11 cellular contexts compared by ENCODE assay signal in the genomic region with DNA sequence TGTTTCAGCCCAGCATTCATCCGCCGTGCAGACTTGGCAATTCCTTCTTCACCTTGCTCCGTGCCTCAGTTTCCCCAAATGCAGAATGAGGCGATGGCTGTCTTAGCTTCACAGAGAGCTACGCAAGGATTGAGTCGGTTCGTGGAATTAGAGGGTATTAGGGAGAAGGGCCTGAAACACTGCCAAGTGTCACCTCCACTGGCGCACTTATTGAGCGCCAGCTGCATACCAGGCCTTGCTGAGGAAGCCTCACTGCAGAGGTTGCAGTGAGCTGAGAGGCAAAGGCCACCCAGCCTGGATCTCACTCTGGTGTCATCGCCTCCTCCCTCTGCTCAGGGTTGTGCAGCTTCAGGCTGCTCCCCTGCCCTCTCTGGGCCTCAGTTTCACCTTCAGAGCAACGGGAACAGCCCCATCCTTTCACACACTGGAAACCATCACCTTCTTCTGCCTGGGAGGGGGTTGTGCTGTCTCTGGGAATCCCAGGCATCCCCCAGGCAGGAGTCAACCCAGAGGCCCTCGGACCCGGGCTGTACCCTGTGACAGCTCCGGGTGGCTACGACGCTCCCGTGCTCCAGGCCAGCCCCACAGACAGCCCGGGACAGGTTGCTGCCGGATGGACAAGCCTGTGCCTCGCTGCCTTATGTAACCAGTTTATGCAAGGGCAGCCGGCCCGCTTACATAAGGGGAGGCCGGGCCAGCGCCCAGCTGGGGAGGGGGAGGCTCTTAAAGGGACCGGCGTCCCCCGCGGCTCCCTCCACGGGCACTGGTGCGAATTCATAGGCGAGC. TPM values are rescaled to one million over a fixed set of nuclear protein-coding genes. Genes with fewer than 3 reads are reported as not detected.
DNase-seq lines count a peak whose midpoint lies in the region; ATAC-seq, FAIRE-seq and TF ChIP-seq lines count a peak whose summit lies in the region.
"Had no signal": no experiment of that assay in that cellular context is flagged by ENCODE, and none has a peak within 500 bp of the region (broad histone marks: within the 10 kb centered on the region; RNA-seq: fewer than 3 reads in every experiment).

No MANE protein-coding gene starts in this region.

- no peak overlapping the region for H4K5ac ChIP-seq in H1 (ENCODE audit: insufficient read length, low read depth, low read length)

- no peak overlapping the region for H3K18ac ChIP-seq in H1 (ENCODE audit: extremely low read depth, low read length)

- H2BK20ac ChIP-seq in H1 (ENCODE audit: low read length), result no peak overlapping the region

- H3K23me2 ChIP-seq in H1 (ENCODE audit: low read depth, low read length), result no peaks in the 10 kb centered on the region

- 0 out of 2 replicates have a peak overlapping the region, but pooled peaks have one; percentile 0 for H2AK5ac ChIP-seq in H1 (ENCODE audit: low read depth, low read length)

- no peaks in the 10 kb centered on the region for H4K20me1 ChIP-seq in H1 (replicated peaks in 1 of 2; ENCODE audit: control insufficient read depth in 1 of 2, insufficient read depth in 2 of 2, low read length in 2 of 2)

- H3K27ac ChIP-seq in H1 (ENCODE audit: low read depth, low read length), result no peak overlapping the region
- peak overlapping the region; percentile 97 for H3K27ac ChIP-seq in layer of hippocampus (ENCODE audit: low read depth, low read length)

- H3K23ac ChIP-seq in H1 (ENCODE audit: insufficient read length), result no peak overlapping the region

- no peak overlapping the region; the same call in 1 of the 2 replicates for H4K8ac ChIP-seq in H1 (ENCODE audit: extremely low read depth, insufficient read depth, low read length)

- H2BK15ac ChIP-seq in H1 (ENCODE audit: low read length), result peak overlapping the region; percentile 81; the same call in 1 of the 2 replicates

- DNase-seq in H1 (ENCODE audit: low read depth in 1 of 2, low spot score in 2 of 2) (no peak), putamen (ENCODE audit: low spot score) (peak; percentile 90), ecto neural progenitor cell (ENCODE audit: low spot score) (no peak)
- DNase-seq: activated CD4-positive, alpha-beta T cell treated with anti-CD3 and anti-CD28 coated beads, Interleukin-2, amount 50 U/mL, for 48 hours; Kasumi-1 had no signal

- H2BK5ac ChIP-seq in H1 (ENCODE audit: low read depth, low read length), result peak overlapping the region; percentile 0; the same call in 1 of the 2 replicates

- H3K27me3 ChIP-seq in H1 (replicated peaks in 1 of 4; ENCODE audit: control insufficient read depth in 3 of 4, extremely low read depth in 1 of 4, insufficient read depth in 3 of 4, low read length in 3 of 4), result peaks cover 0 to 5% (median 2%) of the 10 kb centered on the region in 4 experiments; a peak in 3 of 7 replicates
- no peaks in the 10 kb centered on the region for H3K27me3 ChIP-seq in layer of hippocampus (ENCODE audit: control insufficient read depth, insufficient read depth, low read length)

- H3K79me1 ChIP-seq in H1 (ENCODE audit: low read depth, low read length), result no peaks in the 10 kb centered on the region

- no peak overlapping the region for H3K4ac ChIP-seq in H1 (replicated peaks; ENCODE audit: insufficient read length, low read depth, low read length)

- H2BK12ac ChIP-seq in H1 (ENCODE audit: low read depth, low read length), result peak overlapping the region; percentile 90; the same call in 1 of the 2 replicates

- peak overlapping the region; percentile 19; the same call in 1 of the 2 replicates for H3K9ac ChIP-seq in ES-I3 (ENCODE audit: low read depth, low read length)
- H3K9ac ChIP-seq in H1 (replicated peaks in 1 of 4; ENCODE audit: extremely low read depth in 1 of 4, low read depth in 3 of 4, low read length in 3 of 4), result no peak overlapping the region

- no peak overlapping the region for H3K14ac ChIP-seq in H1 (ENCODE audit: insufficient read length)

- no peak overlapping the region for H3K56ac ChIP-seq in H1 (replicated peaks; ENCODE audit: insufficient read length, low read depth, low read length)

- no peak overlapping the region for H3K4me3 ChIP-seq in H1 (ENCODE audit: extremely low read depth in 1 of 4, insufficient read depth in 2 of 4, low read depth in 3 of 4, low read length in 4 of 4)

- H3K36me3 ChIP-seq in ES-I3 (ENCODE audit: insufficient read depth, low read length) (no peaks in the 10 kb centered on the region), H1 (ENCODE audit: control insufficient read depth in 2 of 4, insufficient read depth in 4 of 4, low read length in 3 of 4) (no peaks in the 10 kb centered on the region)

- peak overlapping the region; percentile 61 for H4K91ac ChIP-seq in H1 (replicated peaks; ENCODE audit: insufficient read length, low read length)

- ATAC-seq in GM19395 (IDR thresholded peaks at IDR 0.05; ENCODE audit: unreplicated experiment), result no peak
- ATAC-seq in HG03378 (IDR thresholded peaks at IDR 0.05; ENCODE audit: unreplicated experiment), result no peak
- no peak for ATAC-seq in GM21526 (IDR thresholded peaks at IDR 0.05; ENCODE audit: low FRiP score, unreplicated experiment)

- no peak overlapping the region for H2AFZ ChIP-seq in H1 (ENCODE audit: low read length)

- WGBS in H1 (ENCODE audit: extremely low coverage in 1 of 2, insufficient coverage in 1 of 2, insufficient read length in 1 of 2, insufficient replicate concordance in 2 of 2, low coverage in 1 of 2, low lambda C conversion rate in 2 of 2, missing lambda C conversion rate in 1 of 2), 2 experiments, result 48% methylated on average over 31 of the region's 31 CpGs; no CpG with 5 or more reads in 1 of the 2 experiments

- TF ChIP-seq CTCF in H1 (IDR thresholded peaks at IDR 0.05; ENCODE audit: control extremely low read depth in 1 of 3, insufficient read depth in 1 of 3, low read depth in 1 of 3, low read length in 3 of 3), result no peak

- TF ChIP-seq EP300 in H1 (IDR thresholded peaks at IDR 0.05; ENCODE audit: borderline replicate concordance in 1 of 2, low read depth in 2 of 2, low read length in 2 of 2), result no peak

- CTCF ChIA-PET in H1 (lab: Charles Lee; ENCODE audit: partially characterized antibody), result interaction anchor here (1.0 to 2.5 kb wide), 6 partner anchors 9 to 59 kb away, joined by 3 to 9 read pairs (median 4); no protein-coding TSS in a partner anchor

- no peak for FAIRE-seq in H1 (lab: Jason Lieb, UNC)
- FAIRE-seq: colon had no signal

- no peak for TF ChIP-seq POLR2A in H1 (IDR thresholded peaks at IDR 0.05; ENCODE audit: control extremely low read depth in 1 of 2, low read depth in 2 of 2, low read length in 2 of 2)

- H2BK120ac ChIP-seq in H1 (replicated peaks; ENCODE audit: low read depth, low read length), result no peak overlapping the region

- H3K9me3 ChIP-seq in ES-I3 (ENCODE audit: control insufficient read depth, insufficient read depth, low read length) (no peaks in the 10 kb centered on the region), H1 (ENCODE audit: insufficient read depth in 2 of 2, low read depth in 1 of 2, low read length in 1 of 2) (no peaks in the 10 kb centered on the region)

- no peaks in the 10 kb centered on the region for H3K79me2 ChIP-seq in H1 (ENCODE audit: control insufficient read depth in 1 of 2, insufficient read depth in 2 of 2, low read length in 2 of 2)

- H3K4me1 ChIP-seq in ES-I3 (ENCODE audit: insufficient read depth, low read length), result peaks cover 10% of the 10 kb centered on the region; the same call in 1 of the 2 replicates
- peaks cover 0 to 14% (median 5%) of the 10 kb centered on the region in 4 experiments; a peak in 4 of 7 replicates for H3K4me1 ChIP-seq in H1 (replicated peaks in 1 of 4; ENCODE audit: control insufficient read depth in 3 of 4, insufficient read depth in 4 of 4, low read length in 3 of 4)

- peak overlapping the region; percentile 16 to 54; a peak in 2 of 4 replicates for H3K4me2 ChIP-seq in H1 (ENCODE audit: insufficient read depth in 1 of 2, low read depth in 2 of 2, low read length in 2 of 2)

- POLR2A ChIA-PET in H1 (lab: Charles Lee; ENCODE audit: partially characterized antibody), result interaction anchor here (0.6 to 1.3 kb wide), 3 partner anchors 8 to 81 kb away, joined by 3 read pairs; no protein-coding TSS in a partner anchor

- TF ChIP-seq RAD21 in H1 (IDR thresholded peaks at IDR 0.05 in 1 of 2, conservative IDR thresholded peaks at IDR 0.05 in 1 of 2; ENCODE audit: low read depth in 2 of 2, low read length in 2 of 2), result no peak

TF ChIP-seq in H1, 55 proteins besides CTCF, POLR2A, EP300 and RAD21:
- TF ChIP-seq BACH1 (IDR thresholded peaks at IDR 0.05; ENCODE audit: low read length) (no peak), EZH2 (IDR thresholded peaks at IDR 0.05; ENCODE audit: low read depth, low read length, severe bottlenecking) (no peak), KDM1A (IDR thresholded peaks at IDR 0.05; ENCODE audit: borderline replicate concordance, low read length) (peak; percentile 18; the same call in 1 of the 2 replicates)
- TF ChIP-seq, protein P1, sequence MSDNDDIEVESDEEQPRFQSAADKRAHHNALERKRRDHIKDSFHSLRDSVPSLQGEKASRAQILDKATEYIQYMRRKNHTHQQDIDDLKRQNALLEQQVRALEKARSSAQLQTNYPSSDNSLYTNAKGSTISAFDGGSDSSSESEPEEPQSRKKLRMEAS (IDR thresholded peaks at IDR 0.05), result peak; percentile 30; the same call in 1 of the 2 replicates
TF ChIP-seq in H1: peak in this region for 2.

RNA-seq across cellular contexts. Expression of a gene that starts 31.9 kb away (rescaled TPM):
- total RNA-seq in H1 (2021; fragmentation: NEBNext Ultra II Directional; extraction: Animal tissue kit (Norgen Biotek cat#: 25700)), result 2.6 and 3.2 TPM in 2 replicates
- polyA plus RNA-seq in H1 (2011; rRNA removed), result 0.56 and 0.82 TPM in 2 replicates
- polyA plus RNA-seq in H1 (2011; cell fraction: cytosol; rRNA removed), result 0.35 TPM
- 0.88 TPM for polyA plus RNA-seq in H1 (2011; cell fraction: nucleus; rRNA removed)
- polyA plus RNA-seq in H1 (2012, experiment 1 of 2), result 2.1 to 4.3 TPM (median 3.5 TPM) in 4 replicates
- 2.9 TPM for polyA plus RNA-seq in H1 (2012, experiment 2 of 2)
- 6.0 TPM for polyA plus RNA-seq in H1 (2013, experiment 1 of 2)
- polyA plus RNA-seq in H1 (2013, experiment 2 of 2), result 5.3 TPM
- 0.34 and 0.41 TPM in 2 replicates for polyA minus RNA-seq in H1 (2011; rRNA and poly(A)+ RNA removed)
- 1.2 TPM for polyA minus RNA-seq in H1 (2011; cell fraction: cytosol; rRNA and poly(A)+ RNA removed)
- 1.6 TPM for polyA minus RNA-seq in H1 (2011; cell fraction: nucleus; rRNA and poly(A)+ RNA removed)
